ENCODE assay signal across 11 cellular contexts in the genomic region with DNA sequence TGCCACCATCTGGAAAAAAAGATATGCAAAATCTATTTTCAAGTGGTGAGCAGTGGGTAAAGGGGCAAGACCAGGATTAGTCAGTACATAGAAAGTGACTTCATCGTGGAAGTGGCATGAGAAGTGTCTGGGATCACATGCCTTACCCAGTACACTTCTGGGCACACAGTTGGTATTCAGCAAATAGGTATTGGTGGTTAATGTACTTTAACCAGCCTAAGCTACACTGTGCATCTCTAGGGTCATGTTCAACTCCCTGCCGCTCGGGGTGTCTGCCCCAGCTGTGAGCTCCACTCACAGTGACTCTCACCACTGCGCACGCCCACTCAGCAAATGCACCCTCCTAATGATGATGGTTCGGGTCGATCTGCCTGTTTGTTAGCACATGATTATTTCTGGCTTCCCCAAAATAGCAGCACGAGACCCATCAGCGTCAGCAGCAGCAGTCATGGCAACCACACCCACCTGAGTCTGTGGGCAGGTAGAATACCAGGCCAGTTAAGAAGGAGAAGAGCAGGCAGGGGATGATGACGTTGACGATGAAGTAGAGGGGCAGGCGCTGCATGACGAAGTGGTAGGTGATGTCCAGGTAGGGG. TPM values are rescaled to one million over a fixed set of nuclear protein-coding genes. Genes with fewer than 3 reads are reported as not detected.
DNase-seq lines count a peak whose midpoint lies in the region; ATAC-seq and TF ChIP-seq lines count a peak whose summit lies in the region.
"Had no signal": no experiment of that assay in that cellular context is flagged by ENCODE, and none has a peak within 500 bp of the region (broad histone marks: within the 10 kb centered on the region; RNA-seq: fewer than 3 reads in every experiment).

No MANE protein-coding gene starts in this region.

- TF ChIP-seq CTCF in Caco-2 (IDR thresholded peaks at IDR 0.05; ENCODE audit: insufficient read depth in 1 of 2, low read depth in 1 of 2, low read length in 1 of 2, severe bottlenecking in 1 of 2, unreplicated experiment in 1 of 2), result no peak

- peaks cover 3% of the 10 kb centered on the region for H3K27me3 Mint-ChIP-seq in activated T-helper 2 cell treated with anti-CD3 and anti-CD28 coated beads, Interferon-gamma antibody, Interleukin-2, Interleukin-4, amounts not matched to agents 10 μg/mL and 5 μg/mL and 100 μg/mL, durations not matched to agents 14 hours and 24 hours and 36 hours (ENCODE audit: low read depth)
- H3K27me3 Mint-ChIP-seq in Caco-2 (ENCODE audit: insufficient read depth, unreplicated experiment), result no peaks in the 10 kb centered on the region

- CTCF ChIA-PET in Caco-2 (lab: Charles Lee), result no interaction called here

- POLR2A ChIA-PET in Caco-2 (lab: Charles Lee), result no interaction called here

- DNase-seq in stimulated activated naive CD4-positive, alpha-beta T cell treated with Interleukin-2 at 50 U/mL for 16 hours (lab: John Stamatoyannopoulos, UW), result peak; percentile 34
- DNase-seq in stimulated activated naive CD4-positive, alpha-beta T cell (lab: John Stamatoyannopoulos, UW), result no peak
- no peak for DNase-seq in activated T-helper 2 cell treated with anti-CD3 and anti-CD28 coated beads, Interferon-gamma antibody, Interleukin-2, Interleukin-4, amounts not matched to agents 10 μg/mL and 5 μg/mL and 100 μg/mL, durations not matched to agents 14 hours and 24 hours and 36 hours (ENCODE audit: low spot score)
- DNase-seq in NCI-H446 (lab: John Stamatoyannopoulos, UW) (no peak), Caco-2 (no peak), NCI-H2227 (lab: John Stamatoyannopoulos, UW; ENCODE audit: unreplicated experiment) (no peak)
- DNase-seq: upper lobe of left lung had no signal

- H3K27ac Mint-ChIP-seq in activated T-helper 2 cell treated with anti-CD3 and anti-CD28 coated beads, Interferon-gamma antibody, Interleukin-2, Interleukin-4, amounts not matched to agents 10 μg/mL and 5 μg/mL and 100 μg/mL, durations not matched to agents 14 hours and 24 hours and 36 hours, result peak overlapping the region; percentile 83
- H3K27ac Mint-ChIP-seq in Caco-2 (ENCODE audit: unreplicated experiment), result no peak overlapping the region

- no peaks in the 10 kb centered on the region for H3K36me3 Mint-ChIP-seq in activated T-helper 2 cell treated with anti-CD3 and anti-CD28 coated beads, Interferon-gamma antibody, Interleukin-2, Interleukin-4, amounts not matched to agents 10 μg/mL and 5 μg/mL and 100 μg/mL, durations not matched to agents 14 hours and 24 hours and 36 hours (ENCODE audit: low read depth)
- H3K36me3 Mint-ChIP-seq in Caco-2 (ENCODE audit: insufficient read depth, unreplicated experiment), result no peaks in the 10 kb centered on the region
- H3K36me3 Mint-ChIP-seq: CD14-positive monocyte had no signal

- H3K4me3 Mint-ChIP-seq in activated T-helper 2 cell treated with anti-CD3 and anti-CD28 coated beads, Interferon-gamma antibody, Interleukin-2, Interleukin-4, amounts not matched to agents 10 μg/mL and 5 μg/mL and 100 μg/mL, durations not matched to agents 14 hours and 24 hours and 36 hours (ENCODE audit: low read depth), result peak overlapping the region; percentile 30
- no peak overlapping the region for H3K4me3 Mint-ChIP-seq in Caco-2 (ENCODE audit: unreplicated experiment)
- H3K4me3 Mint-ChIP-seq: CD14-positive monocyte had no signal

- no peaks in the 10 kb centered on the region for H3K27me3 ChIP-seq in Caco-2 (replicated peaks; ENCODE audit: control insufficient read depth, insufficient read depth, low read length)
- H3K27me3 ChIP-seq: upper lobe of left lung had no signal

- no peaks in the 10 kb centered on the region for H3K9me3 ChIP-seq in Caco-2
- H3K9me3 ChIP-seq: upper lobe of left lung had no signal

- intact Hi-C loops in activated T-helper 2 cell treated with anti-CD3 and anti-CD28 coated beads, Interferon-gamma antibody, Interleukin-2, Interleukin-4, amounts not matched to agents 10 μg/mL and 5 μg/mL and 100 μg/mL, durations not matched to agents 14 hours and 24 hours and 36 hours (cut with micrococcal nuclease), result loop anchor here (2.0 to 5.0 kb wide), 4 partner anchors 26 to 414 kb away; a partner anchor contains a TSS
- intact Hi-C loops in Caco-2 (cut with micrococcal nuclease; ENCODE audit: unreplicated experiment), result no loop called here

- no TSS peak for BruUV-seq in Caco-2 (replicated peaks; lab: Mats Ljungman, UMichigan)

- H3K4me1 Mint-ChIP-seq in activated T-helper 2 cell treated with anti-CD3 and anti-CD28 coated beads, Interferon-gamma antibody, Interleukin-2, Interleukin-4, amounts not matched to agents 10 μg/mL and 5 μg/mL and 100 μg/mL, durations not matched to agents 14 hours and 24 hours and 36 hours (ENCODE audit: low read depth), result peaks cover 29% of the 10 kb centered on the region
- no peaks in the 10 kb centered on the region for H3K4me1 Mint-ChIP-seq in Caco-2 (ENCODE audit: low read depth, unreplicated experiment)

- H3K4me3 ChIP-seq in Caco-2 (ENCODE audit: low read depth, low read length), result no peak overlapping the region
- H3K4me3 ChIP-seq: skin epidermis, upper lobe of left lung had no signal

- H3K4me1 ChIP-seq in Caco-2, result peaks cover 8% of the 10 kb centered on the region
- H3K4me1 ChIP-seq: upper lobe of left lung had no signal

- H3K36me3 ChIP-seq in Caco-2 (ENCODE audit: control insufficient read depth, insufficient read depth, low read length), result no peaks in the 10 kb centered on the region
- H3K36me3 ChIP-seq: upper lobe of left lung had no signal

- ATAC-seq in HG03432 (IDR thresholded peaks at IDR 0.05; ENCODE audit: unreplicated experiment), result peak; percentile 8

- no peaks in the 10 kb centered on the region for H3K9me3 Mint-ChIP-seq in activated T-helper 2 cell treated with anti-CD3 and anti-CD28 coated beads, Interferon-gamma antibody, Interleukin-2, Interleukin-4, amounts not matched to agents 10 μg/mL and 5 μg/mL and 100 μg/mL, durations not matched to agents 14 hours and 24 hours and 36 hours
- no peaks in the 10 kb centered on the region for H3K9me3 Mint-ChIP-seq in Caco-2 (ENCODE audit: unreplicated experiment)
- H3K9me3 Mint-ChIP-seq: CD14-positive monocyte had no signal

- H3K27ac ChIP-seq in temporal lobe (ENCODE audit: low read depth, low read length), result peak overlapping the region; percentile 33

RNA-seq across cellular contexts. Expression of a gene that starts 11.1 kb away (rescaled TPM):
- not detected in 2 replicates for total RNA-seq in activated T-helper 2 cell treated with anti-CD3 and anti-CD28 coated beads, Interferon-gamma antibody, Interleukin-2, Interleukin-4, amounts not matched to agents 10 μg/mL and 5 μg/mL and 100 μg/mL, durations not matched to agents 14 hours and 24 hours and 36 hours
- total RNA-seq in temporal lobe (not detected), Caco-2 (2022) (not detected in 2 replicates)
